ENCODE assay signal across 7 cellular contexts in genomic region chr16:73313950-73314349, GRCh38.
"Had no signal": no experiment of that assay in that cellular context is flagged by ENCODE, and none has a peak within 500 bp of the region (broad histone marks: within the 10 kb centered on the region; RNA-seq: fewer than 3 reads in every experiment).

No MANE protein-coding gene starts in this region.

- DNase-seq: IMR-90, KBM-7, KG1 had no signal

- H3K27ac ChIP-seq: HL-60, KMS-11 had no signal

- FAIRE-seq: HepG2, HTR-8/SVneo had no signal

- H3K9ac ChIP-seq: KMS-11 had no signal

- H3K4me2 ChIP-seq: KMS-11 had no signal

- ATAC-seq: HepG2 had no signal
